In the genomic region with DNA sequence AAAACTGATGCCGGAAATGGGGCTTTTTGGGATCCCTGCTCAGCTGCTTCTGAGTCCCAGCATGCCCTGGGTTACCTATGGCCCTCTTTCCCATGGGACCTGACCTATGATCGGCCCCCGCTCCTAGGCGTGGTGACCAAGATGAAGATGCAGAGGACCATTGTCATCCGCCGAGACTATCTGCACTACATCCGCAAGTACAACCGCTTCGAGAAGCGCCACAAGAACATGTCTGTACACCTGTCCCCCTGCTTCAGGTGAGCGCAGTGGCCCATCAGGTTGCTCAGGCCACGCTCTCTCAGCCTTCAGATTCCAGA, we compare ENCODE assay signal across 8 cellular contexts. TPM values are rescaled to one million over a fixed set of nuclear protein-coding genes. Genes with fewer than 3 reads are reported as not detected.
DNase-seq lines count a peak whose midpoint lies in the region; ATAC-seq and TF ChIP-seq lines count a peak whose summit lies in the region.

No MANE protein-coding gene starts in this region.

- POLR2A ChIA-PET in AG04449 (lab: Yijun Ruan, JAX), result no interaction called here

- peak overlapping the region; percentile 94 to 100 (median 98) for H3K4me3 Mint-ChIP-seq in naive B cell

- H3K27ac Mint-ChIP-seq in naive B cell, result peak overlapping the region in 5 of 6 donors; percentile 99 to 100 (median 99)

- CTCF ChIA-PET in AG04449 (lab: Yijun Ruan, JAX), result interaction anchor here (1.2 to 1.9 kb wide), 3 partner anchors 9 to 175 kb away, joined by 4 to 5 read pairs (median 5); a partner anchor contains a TSS

- H3K4me3 ChIP-seq in AG04449 (ENCODE audit: low read depth, low read length) (peak overlapping the region; percentile 94), KMS-11 (IDR thresholded peaks at IDR 0.05; ENCODE audit: insufficient read depth, low read depth, low read length) (no peak overlapping the region), brain microvascular endothelial cell (ENCODE audit: low read depth, low read length) (peak overlapping the region; percentile 70)

- in situ Hi-C loops in brain microvascular endothelial cell (cut with HindIII; ENCODE audit: low pct_ligation_motif_present, low sequenced_read_pairs), result no loop called here

- peaks cover 3 to 12% of the 10 kb centered on the region in 2 donors for H3K36me3 Mint-ChIP-seq in naive B cell

- H3K9ac ChIP-seq in KMS-11, result no peak overlapping the region

- H3K36me3 ChIP-seq in KMS-11 (ENCODE audit: insufficient read depth) (peaks cover 20% of the 10 kb centered on the region; the same call in 1 of the 2 replicates), brain microvascular endothelial cell (replicated peaks) (peaks cover 41% of the 10 kb centered on the region)

- H4K20me1 ChIP-seq in KMS-11 (ENCODE audit: insufficient read depth), result peaks cover 5% of the 10 kb centered on the region; the same call in 1 of the 2 replicates

- DNase-seq in AG04449 (ENCODE audit: low read depth, low spot score) (no peak), brain microvascular endothelial cell (no peak), naive B cell (no peak), GM19238 (ENCODE audit: insufficient read length, low spot score) (no peak), amniotic stem cell (lab: John Stamatoyannopoulos, UW) (no peak)

- no peaks in the 10 kb centered on the region for H3K27me3 Mint-ChIP-seq in naive B cell

- H3K27me3 ChIP-seq in KMS-11 (ENCODE audit: insufficient read depth, low read depth) (no peaks in the 10 kb centered on the region), brain microvascular endothelial cell (replicated peaks) (no peaks in the 10 kb centered on the region)

- ATAC-seq in naive B cell (ENCODE audit: low read depth in 2 of 2) (no peak), GM19467 (IDR thresholded peaks at IDR 0.05; ENCODE audit: unreplicated experiment) (no peak), GM18498 (IDR thresholded peaks at IDR 0.05; ENCODE audit: unreplicated experiment) (no peak)

- peaks cover 42% of the 10 kb centered on the region for H3K4me1 ChIP-seq in KMS-11 (ENCODE audit: low read depth, poor library complexity, severe bottlenecking)

- peak overlapping the region; percentile 62 for H3K4me2 ChIP-seq in KMS-11

- peaks cover 26% of the 10 kb centered on the region for H3K79me2 ChIP-seq in KMS-11 (ENCODE audit: insufficient read depth, low read depth)

- no peak overlapping the region for H2AFZ ChIP-seq in KMS-11 (ENCODE audit: low read depth)

- H3K27ac ChIP-seq in KMS-11, result no peak overlapping the region
- no peak overlapping the region for H3K27ac ChIP-seq in brain microvascular endothelial cell

- peaks cover 0 to 2% (median 0%) of the 10 kb centered on the region in 7 donors for H3K9me3 Mint-ChIP-seq in naive B cell

- peaks cover 43 to 67% (median 47%) of the 10 kb centered on the region in 3 donors for H3K4me1 Mint-ChIP-seq in naive B cell

- TF ChIP-seq CTCF in AG04449 (IDR thresholded peaks at IDR 0.05; ENCODE audit: insufficient read depth, low read length, missing control alignments) (no peak), KMS-11 (conservative IDR thresholded peaks at IDR 0.05; ENCODE audit: low read depth, low read length) (no peak), brain microvascular endothelial cell (IDR thresholded peaks at IDR 0.05; ENCODE audit: low read depth, low read length, missing control alignments) (no peak)

RNA-seq across cellular contexts. Expression of a gene that starts 1.5 kb away (rescaled TPM):
- polyA plus RNA-seq in naive B cell (ENCODE audit: low read depth in 6 of 6), result 1,000 to 10,000 TPM; 2,581 to 3,900 (median 3,339) TPM

RNA-seq across cellular contexts. Expression of a gene that starts 10.3 kb away (rescaled TPM):
- 1,000 to 10,000 TPM; 1,519 to 3,103 (median 2,606) TPM for polyA plus RNA-seq in naive B cell (ENCODE audit: low read depth in 6 of 6)

RNA-seq across cellular contexts. Expression of a gene that starts 14.7 kb away (rescaled TPM):
- 10 to 100 TPM; 56.7 to 69.7 (median 62.7) TPM for polyA plus RNA-seq in naive B cell (ENCODE audit: low read depth in 6 of 6)

RNA-seq across cellular contexts. Expression of a gene that starts 23.7 kb away (rescaled TPM):
- polyA plus RNA-seq in naive B cell (ENCODE audit: low read depth in 6 of 6), result 10 to 100 TPM in 5 of 6 donors, 1 to 10 TPM in 1; 9.5 to 15.0 (median 11.4) TPM

RNA-seq across cellular contexts. Expression of a gene that starts 30.1 kb away (rescaled TPM):
- polyA plus RNA-seq in naive B cell (ENCODE audit: low read depth in 6 of 6), result under 1 TPM in 2 of 6 donors, not detected in 4; 0.17 to 0.43 TPM
